In genomic region chrX:130523460-130524394, GRCh38 we compare ENCODE assay signal across 8 cellular contexts.
DNase-seq lines count a peak whose midpoint lies in the region; ATAC-seq, FAIRE-seq and TF ChIP-seq lines count a peak whose summit lies in the region.

No MANE protein-coding gene starts in this region.

- ATAC-seq in K562 (peak; percentile 100), GM21360 (IDR thresholded peaks at IDR 0.05; ENCODE audit: unreplicated experiment) (no peak), GM21423 (IDR thresholded peaks at IDR 0.05; ENCODE audit: unreplicated experiment) (no peak)
- no peak for ATAC-seq in stimulated activated memory B cell treated with anti-CD40 and anti-IgM and Interleukin-4, amounts not matched to agents 10 μg/mL and 1 μg/mL and 100 μg/mL, for 72 hours

- H3K4me1 ChIP-seq in K562 (replicated peaks in 1 of 2; ENCODE audit: control insufficient read depth in 2 of 2, insufficient read depth in 2 of 2, low read length in 2 of 2): peaks cover 5 to 6% of the 10 kb centered on the region in 2 experiments; a peak in 3 of 5 replicates

- no peaks in the 10 kb centered on the region for H4K20me1 ChIP-seq in K562 (replicated peaks; ENCODE audit: control insufficient read depth, insufficient read depth, low read length)

- POLR2A ChIA-PET in K562 (lab: Yijun Ruan, JAX): interaction anchor here (0.6 to 1.1 kb wide), 3 partner anchors 10 to 528 kb away, joined by 3 to 4 read pairs (median 4); no protein-coding TSS in a partner anchor

- no peak overlapping the region for H3K27ac Mint-ChIP-seq in stimulated activated memory B cell treated with anti-CD40 and anti-IgM and Interleukin-4, amounts not matched to agents 10 μg/mL and 1 μg/mL and 100 μg/mL, for 72 hours

- TF ChIP-seq EP300 in K562 (IDR thresholded peaks at IDR 0.05; ENCODE audit: low read length): no peak

- peak overlapping the region; percentile 97 for H2AFZ ChIP-seq in K562 (ENCODE audit: low read depth, low read length)

- CTCF ChIA-PET in K562 (lab: Yijun Ruan, JAX; ENCODE audit: low intra/inter-chr PET ratio): no interaction called here

- H3K27me3 Mint-ChIP-seq in stimulated activated memory B cell treated with anti-CD40 and anti-IgM and Interleukin-4, amounts not matched to agents 10 μg/mL and 1 μg/mL and 100 μg/mL, for 72 hours: peaks cover 10% of the 10 kb centered on the region

- FAIRE-seq in K562 (lab: Jason Lieb, UNC): peak; percentile 85

- peak overlapping the region; percentile 85 for H3K4me2 ChIP-seq in K562 (ENCODE audit: insufficient read depth, low read length)

- peak overlapping the region; percentile 54 for H3K4me3 ChIP-seq in K562

- H3K9me3 ChIP-seq in K562 (replicated peaks; ENCODE audit: control insufficient read depth, insufficient read depth, low read depth, low read length): no peaks in the 10 kb centered on the region

- intact Hi-C loops in K562 (cut with micrococcal nuclease): no loop called here

- peak; percentile 44 for DNase-seq in Caki2 (ENCODE audit: low read depth)
- peak; percentile 26 for DNase-seq in NCI-H1105 (lab: John Stamatoyannopoulos, UW)
- peak; percentile 77 to 87 (median 79) for DNase-seq in K562 (ENCODE audit: extremely low read depth in 1 of 4, low spot score in 3 of 4)
- peak; percentile 40 for DNase-seq in inferior parietal cortex (ENCODE audit: extremely low spot score)
- DNase-seq in activated gamma-delta T cell (lab: John Stamatoyannopoulos, UW): no peak

- WGBS in K562 (ENCODE audit: insufficient coverage, low coverage, missing lambda C conversion rate): 5% methylated on average over 37 of the region's 42 CpGs

- in situ Hi-C loops in Caki2 (cut with HindIII; ENCODE audit: low pct_unique_long_range_greater_than_20kb, low sequenced_read_pairs) (no loop called here), K562 (cut with MboI) (no loop called here)

- H3K9me1 ChIP-seq in K562 (ENCODE audit: control insufficient read depth, insufficient read depth, low read length): no peaks in the 10 kb centered on the region

- TSS peak; percentile 95 for BruUV-seq in K562 (replicated peaks; lab: Mats Ljungman, UMichigan)

- no peaks in the 10 kb centered on the region for H3K9me3 Mint-ChIP-seq in stimulated activated memory B cell treated with anti-CD40 and anti-IgM and Interleukin-4, amounts not matched to agents 10 μg/mL and 1 μg/mL and 100 μg/mL, for 72 hours

- no peaks in the 10 kb centered on the region for H3K36me3 Mint-ChIP-seq in stimulated activated memory B cell treated with anti-CD40 and anti-IgM and Interleukin-4, amounts not matched to agents 10 μg/mL and 1 μg/mL and 100 μg/mL, for 72 hours

- H3K4me1 Mint-ChIP-seq in stimulated activated memory B cell treated with anti-CD40 and anti-IgM and Interleukin-4, amounts not matched to agents 10 μg/mL and 1 μg/mL and 100 μg/mL, for 72 hours: peaks cover 11% of the 10 kb centered on the region

- no peaks in the 10 kb centered on the region for H3K36me3 ChIP-seq in K562 (ENCODE audit: control insufficient read depth, insufficient read depth, low read length)

- peak; percentile 55 for TF ChIP-seq POLR2A in K562 (conservative IDR thresholded peaks at IDR 0.05)

- peak overlapping the region; percentile 61 for H3K27ac ChIP-seq in K562 (ENCODE audit: extremely low read depth, low read depth, low read length)

- H3K27me3 ChIP-seq in K562 (ENCODE audit: control insufficient read depth in 2 of 2, insufficient read depth in 2 of 2, low read length in 2 of 2): no peaks in the 10 kb centered on the region

- peak overlapping the region; percentile 73 to 95 for H3K9ac ChIP-seq in K562 (ENCODE audit: insufficient read depth in 1 of 2, low read depth in 2 of 2, low read length in 2 of 2)

- H3K4me3 Mint-ChIP-seq in stimulated activated memory B cell treated with anti-CD40 and anti-IgM and Interleukin-4, amounts not matched to agents 10 μg/mL and 1 μg/mL and 100 μg/mL, for 72 hours: peak overlapping the region; percentile 59

- TF ChIP-seq RAD21 in K562 (CRISPR knock-in tag; conservative IDR thresholded peaks at IDR 0.05 in 1 of 2, IDR thresholded peaks at IDR 0.05 in 1 of 2): no peak

- no peaks in the 10 kb centered on the region for H3K79me2 ChIP-seq in K562 (ENCODE audit: control insufficient read depth, insufficient read depth, low read length)

- TF ChIP-seq CTCF in K562 (IDR thresholded peaks at IDR 0.05 in 2 of 3, conservative IDR thresholded peaks at IDR 0.05 in 1 of 3; ENCODE audit: insufficient read depth in 2 of 3, low read depth in 1 of 3, low read length in 3 of 3): no peak

TF ChIP-seq in K562, 482 proteins besides CTCF, POLR2A, EP300 and RAD21 (continues in another document):
- TF ChIP-seq ADNP (tag; IDR thresholded peaks at IDR 0.05) (no peak), TAF1 (IDR thresholded peaks at IDR 0.05; ENCODE audit: control insufficient read depth, extremely low read depth, insufficient read depth, low read length, severe bottlenecking) (peak; percentile 33), DACH1 (IDR thresholded peaks at IDR 0.05; ENCODE audit: partially characterized antibody) (peak; percentile 28), CREM (IDR thresholded peaks at IDR 0.05; ENCODE audit: low read depth) (peak; percentile 79), BRF1 (IDR thresholded peaks at IDR 0.05; ENCODE audit: borderline replicate concordance, extremely low read depth, insufficient read length) (no peak), ZC3H11A (IDR thresholded peaks at IDR 0.05; ENCODE audit: low read depth, low read length) (no peak), RBM25 (IDR thresholded peaks at IDR 0.05; ENCODE audit: low read depth, low read length, severe bottlenecking) (no peak), CREBBP (IDR thresholded peaks at IDR 0.05; ENCODE audit: low read depth, low read length) (no peak), ATF1 (CRISPR knock-in tag; IDR thresholded peaks at IDR 0.05) (no peak), ATF1 (tag; IDR thresholded peaks at IDR 0.05) (peak; percentile 71), HMGN3 (IDR thresholded peaks at IDR 0.05; ENCODE audit: borderline replicate concordance, extremely low read depth, insufficient read length, low read depth, low read length) (peak; percentile 23), ZSCAN29 (IDR thresholded peaks at IDR 0.05) (no peak), TBP (optimal IDR thresholded peaks at IDR 0.05; ENCODE audit: low read depth, low read length) (peak; percentile 79), KLF10 (CRISPR knock-in tag; IDR thresholded peaks at IDR 0.05) (no peak)
- TF ChIP-seq, protein P1, sequence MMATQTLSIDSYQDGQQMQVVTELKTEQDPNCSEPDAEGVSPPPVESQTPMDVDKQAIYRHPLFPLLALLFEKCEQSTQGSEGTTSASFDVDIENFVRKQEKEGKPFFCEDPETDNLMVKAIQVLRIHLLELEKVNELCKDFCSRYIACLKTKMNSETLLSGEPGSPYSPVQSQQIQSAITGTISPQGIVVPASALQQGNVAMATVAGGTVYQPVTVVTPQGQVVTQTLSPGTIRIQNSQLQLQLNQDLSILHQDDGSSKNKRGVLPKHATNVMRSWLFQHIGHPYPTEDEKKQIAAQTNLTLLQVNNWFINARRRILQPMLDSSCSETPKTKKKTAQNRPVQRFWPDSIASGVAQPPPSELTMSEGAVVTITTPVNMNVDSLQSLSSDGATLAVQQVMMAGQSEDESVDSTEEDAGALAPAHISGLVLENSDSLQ (IDR thresholded peaks at IDR 0.05): 0 out of 2 replicates have a peak, but pooled peaks have one; percentile 27
